16 cellular contexts compared by ENCODE assay signal in genomic region chr13:40648040-40648439, GRCh38. TPM values are rescaled to one million over a fixed set of nuclear protein-coding genes. Genes with fewer than 3 reads are reported as not detected.
A peak's percentile ranks its signal among the peaks of the same experiment; 100 is the strongest.
DNase-seq lines count a peak whose midpoint lies in the region; ATAC-seq and TF ChIP-seq lines count a peak whose summit lies in the region.
"Had no signal": no experiment of that assay in that cellular context is flagged by ENCODE, and none has a peak within 500 bp of the region (broad histone marks: within the 10 kb centered on the region; RNA-seq: fewer than 3 reads in every experiment).

No MANE protein-coding gene starts in this region.

- H3K36me3 Mint-ChIP-seq in activated T-cell treated with anti-CD3 and anti-CD28 coated beads, Interleukin-2, amount 50 U/mL, for 72 hours (ENCODE audit: insufficient read depth in 2 of 2), result peaks cover 2 to 5% of the 10 kb centered on the region in 2 donors
- peaks cover 13% of the 10 kb centered on the region for H3K36me3 Mint-ChIP-seq in activated T-cell treated with anti-CD3 and anti-CD28 coated beads, Interleukin-2, amount 50 U/mL, for 4 hours (ENCODE audit: insufficient read depth)
- H3K36me3 Mint-ChIP-seq in activated T-helper 2 cell treated with anti-CD3 and anti-CD28 coated beads, Interferon-gamma antibody, Interleukin-2, Interleukin-4, amounts not matched to agents 10 μg/mL and 5 μg/mL and 100 μg/mL, durations not matched to agents 14 hours and 24 hours and 36 hours (ENCODE audit: low read depth), result peaks cover 51% of the 10 kb centered on the region
- peaks cover 0 to 3% (median 0%) of the 10 kb centered on the region in 3 donors for H3K36me3 Mint-ChIP-seq in immature natural killer cell

- H3K27ac Mint-ChIP-seq in activated T-cell treated with anti-CD3 and anti-CD28 coated beads, Interleukin-2, amount 50 U/mL, for 72 hours, result peak overlapping the region; percentile 75
- H3K27ac Mint-ChIP-seq in activated T-helper 2 cell treated with anti-CD3 and anti-CD28 coated beads, Interferon-gamma antibody, Interleukin-2, Interleukin-4, amounts not matched to agents 10 μg/mL and 5 μg/mL and 100 μg/mL, durations not matched to agents 14 hours and 24 hours and 36 hours, result peak overlapping the region; percentile 17
- no peak overlapping the region for H3K27ac Mint-ChIP-seq in immature natural killer cell

- H3K4me1 Mint-ChIP-seq in activated T-cell treated with anti-CD3 and anti-CD28 coated beads, Interleukin-2, amount 50 U/mL, for 72 hours (ENCODE audit: low read depth), result peaks cover 100% of the 10 kb centered on the region
- H3K4me1 Mint-ChIP-seq in activated T-cell treated with anti-CD3 and anti-CD28 coated beads, Interleukin-2, amount 50 U/mL, for 4 hours (ENCODE audit: low read depth), result peaks cover 94% of the 10 kb centered on the region
- H3K4me1 Mint-ChIP-seq in activated T-helper 2 cell treated with anti-CD3 and anti-CD28 coated beads, Interferon-gamma antibody, Interleukin-2, Interleukin-4, amounts not matched to agents 10 μg/mL and 5 μg/mL and 100 μg/mL, durations not matched to agents 14 hours and 24 hours and 36 hours (ENCODE audit: low read depth), result peaks cover 88% of the 10 kb centered on the region
- peaks cover 60 to 81% of the 10 kb centered on the region in 2 donors for H3K4me1 Mint-ChIP-seq in immature natural killer cell

- H4K20me1 ChIP-seq in Loucy (ENCODE audit: insufficient read depth, low read length, poor library complexity, severe bottlenecking), result no peaks in the 10 kb centered on the region

- ATAC-seq in activated T-cell treated with anti-CD3 and anti-CD28 coated beads, Interleukin-2, amount 50 U/mL, for 72 hours (replicated peaks in 1 of 2), result no peak
- ATAC-seq in activated T-cell treated with anti-CD3 and anti-CD28 coated beads, Interleukin-2, amount 50 U/mL, for 4 hours, result no peak
- ATAC-seq in psoas muscle (no peak), HG03097 (IDR thresholded peaks at IDR 0.05; ENCODE audit: low FRiP score, unreplicated experiment) (no peak)

- peaks cover 3% of the 10 kb centered on the region; the same call in 1 of the 2 replicates for H3F3A ChIP-seq in Loucy (ENCODE audit: low read depth)

- H3K27me3 ChIP-seq in Loucy (ENCODE audit: insufficient read depth, low read length, poor library complexity, severe bottlenecking), result no peaks in the 10 kb centered on the region
- no peaks in the 10 kb centered on the region for H3K27me3 ChIP-seq in psoas muscle (ENCODE audit: insufficient read depth in 3 of 3, low read length in 2 of 3)

- H3K36me3 ChIP-seq in Loucy (ENCODE audit: insufficient read depth, low read length), result no peaks in the 10 kb centered on the region
- no peaks in the 10 kb centered on the region for H3K36me3 ChIP-seq in psoas muscle (ENCODE audit: insufficient read depth in 1 of 2, low read depth in 1 of 2)
- H3K36me3 ChIP-seq: WERI-Rb-1 had no signal

- intact Hi-C loops in activated T-helper 2 cell treated with anti-CD3 and anti-CD28 coated beads, Interferon-gamma antibody, Interleukin-2, Interleukin-4, amounts not matched to agents 10 μg/mL and 5 μg/mL and 100 μg/mL, durations not matched to agents 14 hours and 24 hours and 36 hours (cut with micrococcal nuclease), result no loop called here
- intact Hi-C loops in psoas muscle (cut with DNase I), result no loop called here

- H3K4me3 ChIP-seq in Loucy (ENCODE audit: low read length, poor library complexity, severe bottlenecking) (peak overlapping the region; percentile 48), psoas muscle (no peak overlapping the region)

- TF ChIP-seq CTCF in Loucy (conservative IDR thresholded peaks at IDR 0.05; ENCODE audit: low read length), result no peak
- no peak for TF ChIP-seq CTCF in psoas muscle (IDR thresholded peaks at IDR 0.05)

- no peak overlapping the region for H2AFZ ChIP-seq in Loucy (ENCODE audit: low read length)

- no peak for DNase-seq in activated T-cell treated with anti-CD3 and anti-CD28 coated beads, Interleukin-2, amount 50 U/mL, for 72 hours
- no peak for DNase-seq in activated T-cell treated with anti-CD3 and anti-CD28 coated beads, Interleukin-2, amount 50 U/mL, for 4 hours
- DNase-seq in activated T-helper 2 cell treated with anti-CD3 and anti-CD28 coated beads, Interferon-gamma antibody, Interleukin-2, Interleukin-4, amounts not matched to agents 10 μg/mL and 5 μg/mL and 100 μg/mL, durations not matched to agents 14 hours and 24 hours and 36 hours (ENCODE audit: low spot score), result no peak
- DNase-seq in psoas muscle, result no peak
- DNase-seq in OCI-M2 (lab: John Stamatoyannopoulos, UW; ENCODE audit: unreplicated experiment), result no peak
- DNase-seq in immature natural killer cell, result no peak
- DNase-seq: amygdala; foreskin fibroblast; NCI-H2227 treated with DMSO at 0.1 percent for 48 hours; SIG-M5; stimulated activated CD4-positive, alpha-beta T cell treated with anti-CD3 and anti-CD28 coated beads, Interleukin-15, amount 100 ng/mL, for 24 hours; WERI-Rb-1 had no signal

- peak overlapping the region in 1 of 2 donors; percentile 37 for H3K4me3 Mint-ChIP-seq in activated T-cell treated with anti-CD3 and anti-CD28 coated beads, Interleukin-2, amount 50 U/mL, for 72 hours
- no peak overlapping the region for H3K4me3 Mint-ChIP-seq in activated T-cell treated with anti-CD3 and anti-CD28 coated beads, Interleukin-2, amount 50 U/mL, for 4 hours
- H3K4me3 Mint-ChIP-seq in activated T-helper 2 cell treated with anti-CD3 and anti-CD28 coated beads, Interferon-gamma antibody, Interleukin-2, Interleukin-4, amounts not matched to agents 10 μg/mL and 5 μg/mL and 100 μg/mL, durations not matched to agents 14 hours and 24 hours and 36 hours (ENCODE audit: low read depth), result no peak overlapping the region
- H3K4me3 Mint-ChIP-seq in immature natural killer cell, result no peak overlapping the region

- peaks cover 0 to 2% of the 10 kb centered on the region in 2 donors for H3K9me3 Mint-ChIP-seq in activated T-cell treated with anti-CD3 and anti-CD28 coated beads, Interleukin-2, amount 50 U/mL, for 72 hours
- H3K9me3 Mint-ChIP-seq in activated T-cell treated with anti-CD3 and anti-CD28 coated beads, Interleukin-2, amount 50 U/mL, for 4 hours, result no peaks in the 10 kb centered on the region
- H3K9me3 Mint-ChIP-seq in activated T-helper 2 cell treated with anti-CD3 and anti-CD28 coated beads, Interferon-gamma antibody, Interleukin-2, Interleukin-4, amounts not matched to agents 10 μg/mL and 5 μg/mL and 100 μg/mL, durations not matched to agents 14 hours and 24 hours and 36 hours, result peaks cover 4% of the 10 kb centered on the region
- no peaks in the 10 kb centered on the region for H3K9me3 Mint-ChIP-seq in immature natural killer cell

- H3K9me2 ChIP-seq in Loucy (replicated peaks; ENCODE audit: low read depth, low read length), result no peaks in the 10 kb centered on the region

- H3K9me3 ChIP-seq in Loucy (ENCODE audit: insufficient read depth, low read depth, low read length), result no peaks in the 10 kb centered on the region
- no peaks in the 10 kb centered on the region for H3K9me3 ChIP-seq in psoas muscle

- H3K4me1 ChIP-seq in Loucy (ENCODE audit: insufficient read depth, low read length, poor library complexity, severe bottlenecking) (peaks cover 63% of the 10 kb centered on the region), psoas muscle (peaks cover 63% of the 10 kb centered on the region)

- H3K27ac ChIP-seq in psoas muscle, result peak overlapping the region; percentile 77
- H3K27ac ChIP-seq: HL-60, KMS-11, WERI-Rb-1 had no signal

- H3K4me2 ChIP-seq in Loucy (ENCODE audit: low read depth, low read length, poor library complexity, severe bottlenecking), result peak overlapping the region; percentile 69
- H3K4me2 ChIP-seq: KMS-11 had no signal

- 47 to 70% (median 62%) methylated on average over 2 of the region's 2 CpGs for WGBS in psoas muscle, 3 donors

- no peaks in the 10 kb centered on the region for H3K27me3 Mint-ChIP-seq in activated T-cell treated with anti-CD3 and anti-CD28 coated beads, Interleukin-2, amount 50 U/mL, for 72 hours (ENCODE audit: low read depth)
- no peaks in the 10 kb centered on the region for H3K27me3 Mint-ChIP-seq in activated T-cell treated with anti-CD3 and anti-CD28 coated beads, Interleukin-2, amount 50 U/mL, for 4 hours (ENCODE audit: low read depth)
- no peaks in the 10 kb centered on the region for H3K27me3 Mint-ChIP-seq in activated T-helper 2 cell treated with anti-CD3 and anti-CD28 coated beads, Interferon-gamma antibody, Interleukin-2, Interleukin-4, amounts not matched to agents 10 μg/mL and 5 μg/mL and 100 μg/mL, durations not matched to agents 14 hours and 24 hours and 36 hours (ENCODE audit: low read depth)
- H3K27me3 Mint-ChIP-seq in immature natural killer cell (ENCODE audit: low read depth in 3 of 3), result peaks cover 0 to 3% (median 2%) of the 10 kb centered on the region in 3 donors

- peaks cover 41% of the 10 kb centered on the region for H3K79me2 ChIP-seq in Loucy (ENCODE audit: insufficient read depth, low read length)

- H3K9ac ChIP-seq in Loucy (ENCODE audit: low read depth, low read length, poor library complexity, severe bottlenecking), result peak overlapping the region; percentile 57
- H3K9ac ChIP-seq: KMS-11 had no signal

RNA-seq across cellular contexts. Expression of gene FOXO1, which starts 18.4 kb away (rescaled TPM):
- total RNA-seq in activated T-cell treated with anti-CD3 and anti-CD28 coated beads, Interleukin-2, amount 50 U/mL, for 72 hours, result 10 to 100 TPM; 47.0 to 56.9 TPM
- 10 to 100 TPM; 61.1 to 64.0 (median 62.7) TPM for total RNA-seq in activated T-cell treated with anti-CD3 and anti-CD28 coated beads, Interleukin-2, amount 50 U/mL, for 4 hours
- 38.2 and 38.3 TPM in 2 replicates for total RNA-seq in activated T-helper 2 cell treated with anti-CD3 and anti-CD28 coated beads, Interferon-gamma antibody, Interleukin-2, Interleukin-4, amounts not matched to agents 10 μg/mL and 5 μg/mL and 100 μg/mL, durations not matched to agents 14 hours and 24 hours and 36 hours
- total RNA-seq in psoas muscle, result 100 to 1,000 TPM in 2 of 4 donors, 10 to 100 TPM in 2; 54.3 to 160 (median 91.1) TPM
- polyA plus RNA-seq in psoas muscle, result 10 to 100 TPM; 23.8 to 83.2 (median 68.3) TPM
- 10 to 100 TPM in 2 of 3 donors, 1 to 10 TPM in 1; 4.5 to 15.6 (median 12.5) TPM for polyA plus RNA-seq in immature natural killer cell

Comparison
In these comparisons a context has a peak if more than half of its experiments do, and no peak if none do; other contexts are left out.
1. H3K27ac Mint-ChIP-seq: peak in activated T-cell treated with anti-CD3 and anti-CD28 coated beads, Interleukin-2, amount 50 U/mL, for 72 hours (single experiment) and activated T-helper 2 cell treated with anti-CD3 and anti-CD28 coated beads, Interferon-gamma antibody, Interleukin-2, Interleukin-4, amounts not matched to agents 10 μg/mL and 5 μg/mL and 100 μg/mL, durations not matched to agents 14 hours and 24 hours and 36 hours (single experiment); none in immature natural killer cell (0 of 6).